1 cellular context compared by ENCODE assay signal in the genomic region with DNA sequence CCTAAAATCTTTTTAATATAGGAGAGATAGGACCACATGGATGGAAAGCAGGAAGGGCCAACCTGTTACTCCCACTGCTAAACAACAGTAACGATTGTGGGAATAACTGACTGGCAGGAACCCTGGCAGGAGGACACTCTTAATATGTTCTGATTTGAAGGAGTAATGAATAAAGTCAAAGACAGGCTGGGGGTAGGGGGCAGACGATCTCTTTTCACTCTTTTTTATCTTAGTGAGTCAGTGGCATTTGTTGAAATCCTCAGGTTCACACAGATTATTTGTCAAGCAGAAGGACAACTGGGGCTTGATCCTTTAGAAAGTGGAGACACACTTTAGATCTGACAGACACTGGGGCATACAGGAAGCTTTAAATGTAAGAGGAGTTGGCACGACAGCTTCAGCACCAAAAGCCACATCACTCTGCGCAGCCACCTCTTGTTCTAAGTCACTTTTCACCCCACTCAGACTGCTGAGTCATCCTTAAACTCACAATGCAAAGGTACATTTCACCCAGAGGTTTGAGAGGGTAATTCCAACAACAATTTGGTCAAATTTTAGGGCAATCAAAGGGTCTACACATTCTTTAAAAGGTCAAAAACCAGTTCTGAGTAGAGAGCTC.
TF ChIP-seq lines count a peak whose summit lies in the region.

No MANE protein-coding gene starts in this region.

TF ChIP-seq in GM12878, 131 proteins besides CTCF, POLR2A, EP300 and RAD21 (continued from another document and continues in another):
- TF ChIP-seq, protein P1, sequence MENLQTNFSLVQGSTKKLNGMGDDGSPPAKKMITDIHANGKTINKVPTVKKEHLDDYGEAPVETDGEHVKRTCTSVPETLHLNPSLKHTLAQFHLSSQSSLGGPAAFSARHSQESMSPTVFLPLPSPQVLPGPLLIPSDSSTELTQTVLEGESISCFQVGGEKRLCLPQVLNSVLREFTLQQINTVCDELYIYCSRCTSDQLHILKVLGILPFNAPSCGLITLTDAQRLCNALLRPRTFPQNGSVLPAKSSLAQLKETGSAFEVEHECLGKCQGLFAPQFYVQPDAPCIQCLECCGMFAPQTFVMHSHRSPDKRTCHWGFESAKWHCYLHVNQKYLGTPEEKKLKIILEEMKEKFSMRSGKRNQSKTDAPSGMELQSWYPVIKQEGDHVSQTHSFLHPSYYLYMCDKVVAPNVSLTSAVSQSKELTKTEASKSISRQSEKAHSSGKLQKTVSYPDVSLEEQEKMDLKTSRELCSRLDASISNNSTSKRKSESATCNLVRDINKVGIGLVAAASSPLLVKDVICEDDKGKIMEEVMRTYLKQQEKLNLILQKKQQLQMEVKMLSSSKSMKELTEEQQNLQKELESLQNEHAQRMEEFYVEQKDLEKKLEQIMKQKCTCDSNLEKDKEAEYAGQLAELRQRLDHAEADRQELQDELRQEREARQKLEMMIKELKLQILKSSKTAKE (IDR thresholded peaks at IDR 0.05; ENCODE audit: low read depth, poor library complexity, severe bottlenecking), result peak; percentile 86
- TF ChIP-seq, protein P2, sequence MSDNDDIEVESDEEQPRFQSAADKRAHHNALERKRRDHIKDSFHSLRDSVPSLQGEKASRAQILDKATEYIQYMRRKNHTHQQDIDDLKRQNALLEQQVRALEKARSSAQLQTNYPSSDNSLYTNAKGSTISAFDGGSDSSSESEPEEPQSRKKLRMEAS (IDR thresholded peaks at IDR 0.05; ENCODE audit: low read depth, low read length), result no peak
- TF ChIP-seq POLR2AphosphoS5 (IDR thresholded peaks at IDR 0.05; ENCODE audit: low read length), result no peak
- no peak for TF ChIP-seq CHD1 (IDR thresholded peaks at IDR 0.05; ENCODE audit: low read depth, low read length)
- no peak for TF ChIP-seq ASH2L (IDR thresholded peaks at IDR 0.05; ENCODE audit: borderline replicate concordance, low read depth)
- no peak for TF ChIP-seq MEF2B (IDR thresholded peaks at IDR 0.05; ENCODE audit: partially characterized antibody, poor library complexity, severe bottlenecking)
- no peak for TF ChIP-seq NFXL1 (IDR thresholded peaks at IDR 0.05; ENCODE audit: borderline replicate concordance)
- TF ChIP-seq FOS (IDR thresholded peaks at IDR 0.05; ENCODE audit: borderline replicate concordance, extremely low read depth, insufficient read length), result no peak
- no peak for TF ChIP-seq KAT2A (conservative IDR thresholded peaks at IDR 0.05; ENCODE audit: control insufficient read depth, low read depth, low read length)
- TF ChIP-seq, protein P3, sequence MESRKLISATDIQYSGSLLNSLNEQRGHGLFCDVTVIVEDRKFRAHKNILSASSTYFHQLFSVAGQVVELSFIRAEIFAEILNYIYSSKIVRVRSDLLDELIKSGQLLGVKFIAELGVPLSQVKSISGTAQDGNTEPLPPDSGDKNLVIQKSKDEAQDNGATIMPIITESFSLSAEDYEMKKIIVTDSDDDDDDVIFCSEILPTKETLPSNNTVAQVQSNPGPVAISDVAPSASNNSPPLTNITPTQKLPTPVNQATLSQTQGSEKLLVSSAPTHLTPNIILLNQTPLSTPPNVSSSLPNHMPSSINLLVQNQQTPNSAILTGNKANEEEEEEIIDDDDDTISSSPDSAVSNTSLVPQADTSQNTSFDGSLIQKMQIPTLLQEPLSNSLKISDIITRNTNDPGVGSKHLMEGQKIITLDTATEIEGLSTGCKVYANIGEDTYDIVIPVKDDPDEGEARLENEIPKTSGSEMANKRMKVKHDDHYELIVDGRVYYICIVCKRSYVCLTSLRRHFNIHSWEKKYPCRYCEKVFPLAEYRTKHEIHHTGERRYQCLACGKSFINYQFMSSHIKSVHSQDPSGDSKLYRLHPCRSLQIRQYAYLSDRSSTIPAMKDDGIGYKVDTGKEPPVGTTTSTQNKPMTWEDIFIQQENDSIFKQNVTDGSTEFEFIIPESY (IDR thresholded peaks at IDR 0.05), result no peak
- no peak for TF ChIP-seq FOXK2 (IDR thresholded peaks at IDR 0.05)
- TF ChIP-seq PAX8 (IDR thresholded peaks at IDR 0.05), result no peak
- TF ChIP-seq IKZF1 (conservative IDR thresholded peaks at IDR 0.05), result 0 out of 2 replicates have a peak, but pooled peaks have one; percentile 18
- TF ChIP-seq, protein P4, sequence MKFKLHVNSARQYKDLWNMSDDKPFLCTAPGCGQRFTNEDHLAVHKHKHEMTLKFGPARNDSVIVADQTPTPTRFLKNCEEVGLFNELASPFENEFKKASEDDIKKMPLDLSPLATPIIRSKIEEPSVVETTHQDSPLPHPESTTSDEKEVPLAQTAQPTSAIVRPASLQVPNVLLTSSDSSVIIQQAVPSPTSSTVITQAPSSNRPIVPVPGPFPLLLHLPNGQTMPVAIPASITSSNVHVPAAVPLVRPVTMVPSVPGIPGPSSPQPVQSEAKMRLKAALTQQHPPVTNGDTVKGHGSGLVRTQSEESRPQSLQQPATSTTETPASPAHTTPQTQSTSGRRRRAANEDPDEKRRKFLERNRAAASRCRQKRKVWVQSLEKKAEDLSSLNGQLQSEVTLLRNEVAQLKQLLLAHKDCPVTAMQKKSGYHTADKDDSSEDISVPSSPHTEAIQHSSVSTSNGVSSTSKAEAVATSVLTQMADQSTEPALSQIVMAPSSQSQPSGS (IDR thresholded peaks at IDR 0.05; ENCODE audit: low read length), result peak; percentile 67; the same call in 1 of the 2 replicates
- TF ChIP-seq MXI1 (IDR thresholded peaks at IDR 0.05; ENCODE audit: low read depth, low read length), result no peak
- peak; percentile 70 for TF ChIP-seq MTA2 (IDR thresholded peaks at IDR 0.05; ENCODE audit: low read depth)
- no peak for TF ChIP-seq MEF2A (IDR thresholded peaks at IDR 0.05; ENCODE audit: insufficient read depth, low read depth, low read length)
- TF ChIP-seq TAF1 (IDR thresholded peaks at IDR 0.05; ENCODE audit: borderline replicate concordance, low read depth, low read length), result no peak
- TF ChIP-seq EGR1 (IDR thresholded peaks at IDR 0.05; ENCODE audit: borderline replicate concordance in 1 of 2, low read depth in 2 of 2, low read length in 2 of 2), result no peak
- TF ChIP-seq SMAD1 (IDR thresholded peaks at IDR 0.05; ENCODE audit: low read depth, partially characterized antibody), result no peak
- TF ChIP-seq, protein P5, sequence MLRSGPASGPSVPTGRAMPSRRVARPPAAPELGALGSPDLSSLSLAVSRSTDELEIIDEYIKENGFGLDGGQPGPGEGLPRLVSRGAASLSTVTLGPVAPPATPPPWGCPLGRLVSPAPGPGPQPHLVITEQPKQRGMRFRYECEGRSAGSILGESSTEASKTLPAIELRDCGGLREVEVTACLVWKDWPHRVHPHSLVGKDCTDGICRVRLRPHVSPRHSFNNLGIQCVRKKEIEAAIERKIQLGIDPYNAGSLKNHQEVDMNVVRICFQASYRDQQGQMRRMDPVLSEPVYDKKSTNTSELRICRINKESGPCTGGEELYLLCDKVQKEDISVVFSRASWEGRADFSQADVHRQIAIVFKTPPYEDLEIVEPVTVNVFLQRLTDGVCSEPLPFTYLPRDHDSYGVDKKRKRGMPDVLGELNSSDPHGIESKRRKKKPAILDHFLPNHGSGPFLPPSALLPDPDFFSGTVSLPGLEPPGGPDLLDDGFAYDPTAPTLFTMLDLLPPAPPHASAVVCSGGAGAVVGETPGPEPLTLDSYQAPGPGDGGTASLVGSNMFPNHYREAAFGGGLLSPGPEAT (IDR thresholded peaks at IDR 0.05; ENCODE audit: low read depth), result peak; percentile 45; the same call in 1 of the 2 replicates
- TF ChIP-seq DPF2 (IDR thresholded peaks at IDR 0.05), result peak; percentile 84
- TF ChIP-seq, protein P6, sequence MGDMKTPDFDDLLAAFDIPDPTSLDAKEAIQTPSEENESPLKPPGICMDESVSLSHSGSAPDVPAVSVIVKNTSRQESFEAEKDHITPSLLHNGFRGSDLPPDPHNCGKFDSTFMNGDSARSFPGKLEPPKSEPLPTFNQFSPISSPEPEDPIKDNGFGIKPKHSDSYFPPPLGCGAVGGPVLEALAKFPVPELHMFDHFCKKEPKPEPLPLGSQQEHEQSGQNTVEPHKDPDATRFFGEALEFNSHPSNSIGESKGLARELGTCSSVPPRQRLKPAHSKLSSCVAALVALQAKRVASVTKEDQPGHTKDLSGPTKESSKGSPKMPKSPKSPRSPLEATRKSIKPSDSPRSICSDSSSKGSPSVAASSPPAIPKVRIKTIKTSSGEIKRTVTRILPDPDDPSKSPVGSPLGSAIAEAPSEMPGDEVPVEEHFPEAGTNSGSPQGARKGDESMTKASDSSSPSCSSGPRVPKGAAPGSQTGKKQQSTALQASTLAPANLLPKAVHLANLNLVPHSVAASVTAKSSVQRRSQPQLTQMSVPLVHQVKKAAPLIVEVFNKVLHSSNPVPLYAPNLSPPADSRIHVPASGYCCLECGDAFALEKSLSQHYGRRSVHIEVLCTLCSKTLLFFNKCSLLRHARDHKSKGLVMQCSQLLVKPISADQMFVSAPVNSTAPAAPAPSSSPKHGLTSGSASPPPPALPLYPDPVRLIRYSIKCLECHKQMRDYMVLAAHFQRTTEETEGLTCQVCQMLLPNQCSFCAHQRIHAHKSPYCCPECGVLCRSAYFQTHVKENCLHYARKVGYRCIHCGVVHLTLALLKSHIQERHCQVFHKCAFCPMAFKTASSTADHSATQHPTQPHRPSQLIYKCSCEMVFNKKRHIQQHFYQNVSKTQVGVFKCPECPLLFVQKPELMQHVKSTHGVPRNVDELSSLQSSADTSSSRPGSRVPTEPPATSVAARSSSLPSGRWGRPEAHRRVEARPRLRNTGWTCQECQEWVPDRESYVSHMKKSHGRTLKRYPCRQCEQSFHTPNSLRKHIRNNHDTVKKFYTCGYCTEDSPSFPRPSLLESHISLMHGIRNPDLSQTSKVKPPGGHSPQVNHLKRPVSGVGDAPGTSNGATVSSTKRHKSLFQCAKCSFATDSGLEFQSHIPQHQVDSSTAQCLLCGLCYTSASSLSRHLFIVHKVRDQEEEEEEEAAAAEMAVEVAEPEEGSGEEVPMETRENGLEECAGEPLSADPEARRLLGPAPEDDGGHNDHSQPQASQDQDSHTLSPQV (IDR thresholded peaks at IDR 0.05), result no peak
- TF ChIP-seq ZZZ3 (IDR thresholded peaks at IDR 0.05; ENCODE audit: control insufficient read depth, insufficient read length, low read depth), result no peak
- no peak for TF ChIP-seq YBX1 (IDR thresholded peaks at IDR 0.05)
- TF ChIP-seq CEBPB (IDR thresholded peaks at IDR 0.05; ENCODE audit: borderline replicate concordance in 1 of 2, low read depth in 2 of 2, low read length in 2 of 2), result no peak
- no peak for TF ChIP-seq CHD2 (IDR thresholded peaks at IDR 0.05; ENCODE audit: borderline replicate concordance, low read depth, low read length)
- TF ChIP-seq, protein P7, sequence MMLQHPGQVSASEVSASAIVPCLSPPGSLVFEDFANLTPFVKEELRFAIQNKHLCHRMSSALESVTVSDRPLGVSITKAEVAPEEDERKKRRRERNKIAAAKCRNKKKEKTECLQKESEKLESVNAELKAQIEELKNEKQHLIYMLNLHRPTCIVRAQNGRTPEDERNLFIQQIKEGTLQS (IDR thresholded peaks at IDR 0.05; ENCODE audit: borderline replicate concordance, extremely low read depth, low read depth, low read length), result no peak
- TF ChIP-seq, protein P8, sequence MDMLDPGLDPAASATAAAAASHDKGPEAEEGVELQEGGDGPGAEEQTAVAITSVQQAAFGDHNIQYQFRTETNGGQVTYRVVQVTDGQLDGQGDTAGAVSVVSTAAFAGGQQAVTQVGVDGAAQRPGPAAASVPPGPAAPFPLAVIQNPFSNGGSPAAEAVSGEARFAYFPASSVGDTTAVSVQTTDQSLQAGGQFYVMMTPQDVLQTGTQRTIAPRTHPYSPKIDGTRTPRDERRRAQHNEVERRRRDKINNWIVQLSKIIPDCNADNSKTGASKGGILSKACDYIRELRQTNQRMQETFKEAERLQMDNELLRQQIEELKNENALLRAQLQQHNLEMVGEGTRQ (IDR thresholded peaks at IDR 0.05; ENCODE audit: borderline replicate concordance, low read depth, low read length), result no peak
- TF ChIP-seq, protein P9, sequence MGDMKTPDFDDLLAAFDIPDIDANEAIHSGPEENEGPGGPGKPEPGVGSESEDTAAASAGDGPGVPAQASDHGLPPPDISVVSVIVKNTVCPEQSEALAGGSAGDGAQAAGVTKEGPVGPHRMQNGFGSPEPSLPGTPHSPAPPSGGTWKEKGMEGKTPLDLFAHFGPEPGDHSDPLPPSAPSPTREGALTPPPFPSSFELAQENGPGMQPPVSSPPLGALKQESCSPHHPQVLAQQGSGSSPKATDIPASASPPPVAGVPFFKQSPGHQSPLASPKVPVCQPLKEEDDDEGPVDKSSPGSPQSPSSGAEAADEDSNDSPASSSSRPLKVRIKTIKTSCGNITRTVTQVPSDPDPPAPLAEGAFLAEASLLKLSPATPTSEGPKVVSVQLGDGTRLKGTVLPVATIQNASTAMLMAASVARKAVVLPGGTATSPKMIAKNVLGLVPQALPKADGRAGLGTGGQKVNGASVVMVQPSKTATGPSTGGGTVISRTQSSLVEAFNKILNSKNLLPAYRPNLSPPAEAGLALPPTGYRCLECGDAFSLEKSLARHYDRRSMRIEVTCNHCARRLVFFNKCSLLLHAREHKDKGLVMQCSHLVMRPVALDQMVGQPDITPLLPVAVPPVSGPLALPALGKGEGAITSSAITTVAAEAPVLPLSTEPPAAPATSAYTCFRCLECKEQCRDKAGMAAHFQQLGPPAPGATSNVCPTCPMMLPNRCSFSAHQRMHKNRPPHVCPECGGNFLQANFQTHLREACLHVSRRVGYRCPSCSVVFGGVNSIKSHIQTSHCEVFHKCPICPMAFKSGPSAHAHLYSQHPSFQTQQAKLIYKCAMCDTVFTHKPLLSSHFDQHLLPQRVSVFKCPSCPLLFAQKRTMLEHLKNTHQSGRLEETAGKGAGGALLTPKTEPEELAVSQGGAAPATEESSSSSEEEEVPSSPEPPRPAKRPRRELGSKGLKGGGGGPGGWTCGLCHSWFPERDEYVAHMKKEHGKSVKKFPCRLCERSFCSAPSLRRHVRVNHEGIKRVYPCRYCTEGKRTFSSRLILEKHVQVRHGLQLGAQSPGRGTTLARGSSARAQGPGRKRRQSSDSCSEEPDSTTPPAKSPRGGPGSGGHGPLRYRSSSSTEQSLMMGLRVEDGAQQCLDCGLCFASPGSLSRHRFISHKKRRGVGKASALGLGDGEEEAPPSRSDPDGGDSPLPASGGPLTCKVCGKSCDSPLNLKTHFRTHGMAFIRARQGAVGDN (IDR thresholded peaks at IDR 0.05), result peak; percentile 18; the same call in 1 of the 2 replicates
- TF ChIP-seq TCF7 (IDR thresholded peaks at IDR 0.05; ENCODE audit: borderline replicate concordance), result peak; percentile 69
- TF ChIP-seq HDAC6 (IDR thresholded peaks at IDR 0.05; ENCODE audit: unreplicated experiment), result no peak
- TF ChIP-seq NR2C2 (IDR thresholded peaks at IDR 0.05; ENCODE audit: borderline replicate concordance, control insufficient read depth, insufficient read length, low read depth), result no peak
- TF ChIP-seq ATF7 (IDR thresholded peaks at IDR 0.05; ENCODE audit: low read depth), result peak; percentile 50
- no peak for TF ChIP-seq EED (IDR thresholded peaks at IDR 0.05; ENCODE audit: low read depth)
- no peak for TF ChIP-seq SUPT20H (IDR thresholded peaks at IDR 0.05; ENCODE audit: borderline replicate concordance, control insufficient read depth, low read depth, low read length)
- peak; percentile 100 for TF ChIP-seq BACH1 (IDR thresholded peaks at IDR 0.05; ENCODE audit: borderline replicate concordance)
- TF ChIP-seq RAD51 (IDR thresholded peaks at IDR 0.05), result no peak
- TF ChIP-seq, protein P10, sequence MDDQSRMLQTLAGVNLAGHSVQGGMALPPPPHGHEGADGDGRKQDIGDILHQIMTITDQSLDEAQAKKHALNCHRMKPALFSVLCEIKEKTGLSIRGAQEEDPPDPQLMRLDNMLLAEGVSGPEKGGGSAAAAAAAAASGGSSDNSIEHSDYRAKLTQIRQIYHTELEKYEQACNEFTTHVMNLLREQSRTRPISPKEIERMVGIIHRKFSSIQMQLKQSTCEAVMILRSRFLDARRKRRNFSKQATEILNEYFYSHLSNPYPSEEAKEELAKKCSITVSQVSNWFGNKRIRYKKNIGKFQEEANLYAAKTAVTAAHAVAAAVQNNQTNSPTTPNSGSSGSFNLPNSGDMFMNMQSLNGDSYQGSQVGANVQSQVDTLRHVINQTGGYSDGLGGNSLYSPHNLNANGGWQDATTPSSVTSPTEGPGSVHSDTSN (IDR thresholded peaks at IDR 0.05; ENCODE audit: insufficient replicate concordance, low read depth, low read length), result no peak
- TF ChIP-seq SREBF2 (IDR thresholded peaks at IDR 0.05; ENCODE audit: low read length), result no peak
- no peak for TF ChIP-seq SRF (IDR thresholded peaks at IDR 0.05; ENCODE audit: low read depth in 2 of 2, low read length in 2 of 2)
